13 cellular contexts compared by ENCODE assay signal in the genomic region with DNA sequence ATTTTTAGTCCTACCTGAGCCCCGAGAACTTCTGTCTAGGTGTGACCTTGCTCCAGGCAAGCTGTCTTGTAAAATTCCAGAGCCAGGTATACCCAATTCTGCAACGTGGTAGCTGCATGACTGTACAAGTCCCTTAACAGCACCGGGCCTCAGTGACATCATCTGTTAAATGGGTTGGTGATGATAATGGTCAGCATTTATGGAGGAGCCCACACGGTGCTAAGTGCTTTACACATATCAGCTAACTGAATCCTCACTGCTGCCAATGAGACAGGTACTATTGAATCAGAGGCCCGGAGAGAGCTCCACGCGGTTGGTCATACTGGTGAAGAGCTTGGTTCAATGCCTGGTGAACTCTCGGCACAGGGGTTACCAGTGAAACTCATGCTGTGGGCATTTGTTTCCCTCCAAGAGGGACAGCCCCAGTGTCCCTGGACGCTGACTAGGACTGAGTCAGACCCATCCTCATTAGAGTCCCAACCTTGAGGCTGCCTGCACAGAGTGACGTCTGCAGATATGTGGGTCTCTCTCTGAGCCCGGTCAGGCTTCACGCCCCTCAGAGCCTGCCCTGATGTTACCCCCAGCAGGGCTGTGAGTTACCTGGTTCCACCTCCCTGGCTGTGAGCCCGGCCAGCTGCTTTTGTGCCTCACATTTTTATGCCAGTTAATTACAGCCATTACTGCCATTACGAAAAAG. TPM values are rescaled to one million over a fixed set of nuclear protein-coding genes. Genes with fewer than 3 reads are reported as not detected.
DNase-seq lines count a peak whose midpoint lies in the region; ATAC-seq and TF ChIP-seq lines count a peak whose summit lies in the region.
"Had no signal": no experiment of that assay in that cellular context is flagged by ENCODE, and none has a peak within 500 bp of the region (broad histone marks: within the 10 kb centered on the region; RNA-seq: fewer than 3 reads in every experiment).

No MANE protein-coding gene starts in this region.

- H3K4me1 ChIP-seq in GM23248 (ENCODE audit: insufficient read depth) (peaks cover 34% of the 10 kb centered on the region), PC-9 (replicated peaks; ENCODE audit: insufficient read depth) (peaks cover 36% of the 10 kb centered on the region), aorta (ENCODE audit: control insufficient read depth in 1 of 2, insufficient read depth in 2 of 2, low read length in 2 of 2) (no peaks in the 10 kb centered on the region), A673 (ENCODE audit: insufficient read depth, low read length, poor library complexity, severe bottlenecking) (no peaks in the 10 kb centered on the region)

- peak overlapping the region; percentile 52 for H3K4me2 ChIP-seq in GM23248 (ENCODE audit: unreplicated experiment)
- peak overlapping the region; percentile 77 for H3K4me2 ChIP-seq in PC-9

- H3K9ac ChIP-seq in GM23248 = peak overlapping the region; percentile 58

- H2AFZ ChIP-seq in GM23248 (peak overlapping the region; percentile 36; the same call in 1 of the 2 replicates), PC-9 (peak overlapping the region; percentile 69)

- no peaks in the 10 kb centered on the region for H3K9me2 ChIP-seq in GM23248 (ENCODE audit: insufficient read depth)
- no peaks in the 10 kb centered on the region for H3K9me2 ChIP-seq in PC-9 (ENCODE audit: insufficient read depth)

- POLR2A ChIA-PET in PC-9 (lab: Charles Lee; ENCODE audit: unreplicated experiment) = interaction anchor here (0.6 to 1.1 kb wide), 5 partner anchors 34 to 65 kb away, joined by 3 to 13 read pairs (median 4); no protein-coding TSS in a partner anchor
- POLR2A ChIA-PET in A673 (lab: Charles Lee; ENCODE audit: low non-redundant PET) = no interaction called here

- H4K20me1 ChIP-seq in GM23248 (ENCODE audit: insufficient read depth) = no peaks in the 10 kb centered on the region
- H4K20me1 ChIP-seq in PC-9 (ENCODE audit: insufficient read depth) = no peaks in the 10 kb centered on the region

- DNase-seq in GM23248 = peak; percentile 94
- DNase-seq in PC-9 = peak; percentile 60 to 86
- peak; percentile 27 for DNase-seq in dedifferentiated amniotic fluid mesenchymal stem cell (ENCODE audit: extremely low spot score)
- DNase-seq in skeletal muscle cell (ENCODE audit: low read depth) = peak; percentile 43
- no peak for DNase-seq in aorta
- DNase-seq in SHP77 (lab: John Stamatoyannopoulos, UW) = no peak
- no peak for DNase-seq in activated naive CD8-positive, alpha-beta T cell treated with anti-CD3 and anti-CD28 coated beads for 36 hours
- no peak for DNase-seq in A673 (ENCODE audit: low spot score)
- DNase-seq: activated effector memory CD4-positive, alpha-beta T cell treated with Interleukin-2 at 50 U/mL for 16 hours; effector memory CD4-positive, alpha-beta T cell; immature natural killer cell; NCI-H526 treated with DMSO at 0.1 percent for 48 hours; ovary had no signal

- no peak for ATAC-seq in aorta (ENCODE audit: low FRiP score)

- TSS peak; percentile 85 for BruUV-seq in PC-9 (replicated peaks; lab: Mats Ljungman, UMichigan)
- BruUV-seq in A673 (replicated peaks; lab: Mats Ljungman, UMichigan) = no TSS peak

- no peak overlapping the region for H3K27ac Mint-ChIP-seq in activated naive CD8-positive, alpha-beta T cell treated with anti-CD3 and anti-CD28 coated beads for 36 hours
- H3K27ac Mint-ChIP-seq: immature natural killer cell had no signal

- H3K36me3 Mint-ChIP-seq in activated naive CD8-positive, alpha-beta T cell treated with anti-CD3 and anti-CD28 coated beads for 36 hours = no peaks in the 10 kb centered on the region
- H3K36me3 Mint-ChIP-seq: immature natural killer cell had no signal

- H3K27me3 ChIP-seq in GM23248 (replicated peaks; ENCODE audit: insufficient read depth) (no peaks in the 10 kb centered on the region), PC-9 (ENCODE audit: insufficient read depth, low read depth) (no peaks in the 10 kb centered on the region), aorta (ENCODE audit: control insufficient read depth in 1 of 2, insufficient read depth in 2 of 2, low read length in 1 of 2) (no peaks in the 10 kb centered on the region), A673 (replicated peaks; ENCODE audit: insufficient read depth, low read depth, low read length, poor library complexity) (no peaks in the 10 kb centered on the region)
- H3K27me3 ChIP-seq: ovary had no signal

- CTCF ChIA-PET in PC-9 (lab: Charles Lee) = no interaction called here
- CTCF ChIA-PET in A673 (lab: Charles Lee) = no interaction called here

- 10 to 11% methylated on average over 14 of the region's 14 CpGs for WGBS in GM23248 (ENCODE audit: low coverage in 1 of 2, low lambda C conversion rate in 2 of 2, missing lambda C conversion rate in 2 of 2), 2 experiments
- WGBS in aorta, 2 donors = 74 to 76% methylated on average over 14 of the region's 14 CpGs

- H3K4me1 Mint-ChIP-seq in activated naive CD8-positive, alpha-beta T cell treated with anti-CD3 and anti-CD28 coated beads for 36 hours = no peaks in the 10 kb centered on the region

- no peak overlapping the region for H3K4me3 Mint-ChIP-seq in activated naive CD8-positive, alpha-beta T cell treated with anti-CD3 and anti-CD28 coated beads for 36 hours
- H3K4me3 Mint-ChIP-seq: immature natural killer cell had no signal

- H3K36me3 ChIP-seq in GM23248 (ENCODE audit: low read depth) (no peaks in the 10 kb centered on the region), PC-9 (ENCODE audit: low read depth) (no peaks in the 10 kb centered on the region), aorta (ENCODE audit: control insufficient read depth in 1 of 2, insufficient read depth in 2 of 2, low read length in 1 of 2) (no peaks in the 10 kb centered on the region), A673 (ENCODE audit: insufficient read depth, low read length, poor library complexity, severe bottlenecking) (no peaks in the 10 kb centered on the region)
- H3K36me3 ChIP-seq: ovary had no signal

- in situ Hi-C loops in GM23248 (cut with MboI) = no loop called here

- H3K79me2 ChIP-seq in GM23248 (ENCODE audit: insufficient read depth) (no peaks in the 10 kb centered on the region), PC-9 (ENCODE audit: low read depth) (no peaks in the 10 kb centered on the region)

- intact Hi-C loops in PC-9 (cut with micrococcal nuclease; ENCODE audit: unreplicated experiment) = loop anchor here (1.0 kb wide), 3 partner anchors 22 to 61 kb away; no protein-coding TSS in a partner anchor
- intact Hi-C loops in aorta (cut with DNase I) = no loop called here
- intact Hi-C loops in A673 (cut with micrococcal nuclease; ENCODE audit: unreplicated experiment) = no loop called here

- H3K27me3 Mint-ChIP-seq in activated naive CD8-positive, alpha-beta T cell treated with anti-CD3 and anti-CD28 coated beads for 36 hours = peaks cover under 1% of the 10 kb centered on the region

- H3K9me3 Mint-ChIP-seq in activated naive CD8-positive, alpha-beta T cell treated with anti-CD3 and anti-CD28 coated beads for 36 hours = no peaks in the 10 kb centered on the region
- H3K9me3 Mint-ChIP-seq: immature natural killer cell had no signal

- H3K27ac ChIP-seq in GM23248 = peak overlapping the region; percentile 90
- H3K27ac ChIP-seq in PC-9 = peak overlapping the region; percentile 95
- H3K27ac ChIP-seq in aorta (ENCODE audit: low read depth in 1 of 2, low read length in 2 of 2) = no peak overlapping the region
- H3K27ac ChIP-seq in A673 (ENCODE audit: low read depth, low read length, poor library complexity, severe bottlenecking) = no peak overlapping the region
- H3K27ac ChIP-seq: ovary had no signal

- no peaks in the 10 kb centered on the region for H3K9me3 ChIP-seq in GM23248 (ENCODE audit: low read depth)
- H3K9me3 ChIP-seq in PC-9 (ENCODE audit: insufficient read depth, low read depth) = no peaks in the 10 kb centered on the region
- H3K9me3 ChIP-seq in aorta (ENCODE audit: control insufficient read depth, low read length) = peaks cover 1% of the 10 kb centered on the region
- no peaks in the 10 kb centered on the region for H3K9me3 ChIP-seq in A673 (ENCODE audit: low read depth, low read length, poor library complexity, severe bottlenecking)
- H3K9me3 ChIP-seq: ovary had no signal

- peaks cover 31% of the 10 kb centered on the region for H3F3A ChIP-seq in GM23248 (ENCODE audit: insufficient read depth)
- H3F3A ChIP-seq in PC-9 (ENCODE audit: insufficient read depth, low read depth) = peaks cover 26% of the 10 kb centered on the region

- no peak for TF ChIP-seq CTCF in PC-9 (conservative IDR thresholded peaks at IDR 0.05)
- TF ChIP-seq CTCF in A673 (conservative IDR thresholded peaks at IDR 0.05; ENCODE audit: low read depth, low read length) = no peak

- H3K4me3 ChIP-seq in GM23248 = peak overlapping the region; percentile 52
- peak overlapping the region; percentile 30; the same call in 1 of the 2 replicates for H3K4me3 ChIP-seq in PC-9
- no peak overlapping the region for H3K4me3 ChIP-seq in skeletal muscle cell (ENCODE audit: low read depth, low read length)
- no peak overlapping the region for H3K4me3 ChIP-seq in aorta (ENCODE audit: low read length in 2 of 2)
- no peak overlapping the region for H3K4me3 ChIP-seq in A673 (ENCODE audit: low read depth, low read length, poor library complexity, severe bottlenecking)
- H3K4me3 ChIP-seq: ovary had no signal

RNA-seq across cellular contexts. Expression of a gene that starts 37.0 kb away (rescaled TPM):
- under 0.01 TPM in 1 of 2 replicates, not detected in the other for total RNA-seq in GM23248 (2014; rRNA removed; shearing (Covaris generic))
- 0.11 and 0.14 TPM in 2 replicates for polyA plus RNA-seq in GM23248 (2016; fragmentation: Nextera tagmentation; extraction: Ambion mirVana)
- total RNA-seq in PC-9 (2021) = 27.7 and 28.3 TPM in 2 replicates
- not detected for total RNA-seq in aorta
- under 1 TPM; 0.05 to 0.13 TPM for polyA plus RNA-seq in aorta
- total RNA-seq in activated naive CD8-positive, alpha-beta T cell treated with anti-CD3 and anti-CD28 coated beads for 36 hours = not detected
- 0.56 and 0.72 TPM in 2 replicates for total RNA-seq in A673 (2021)
- polyA plus RNA-seq: immature natural killer cell, ovary had no signal

RNA-seq across cellular contexts. Expression of a gene that starts 48.7 kb away (rescaled TPM):
- 0.13 and 0.22 TPM in 2 replicates for total RNA-seq in GM23248 (2014; rRNA removed; shearing (Covaris generic))
- polyA plus RNA-seq in GM23248 (2016; fragmentation: Nextera tagmentation; extraction: Ambion mirVana) (0.08 and 0.11 TPM in 2 replicates), aorta (1 to 10 TPM in 1 of 2 donors, under 1 TPM in 1; 0.87 to 2.9 TPM)
- total RNA-seq in PC-9 (2021) (14.0 and 16.7 TPM in 2 replicates), aorta (1 to 10 TPM; 1.8 to 2.2 TPM), A673 (2021) (26.4 and 27.7 TPM in 2 replicates)
- under 1 TPM in 1 of 2 experiments, not detected in 1; 0.06 TPM for total RNA-seq in activated naive CD8-positive, alpha-beta T cell treated with anti-CD3 and anti-CD28 coated beads for 36 hours

Comparison
In these comparisons a context has a peak if more than half of its experiments do, and no peak if none do; other contexts are left out.
1. DNase-seq: peak in GM23248 (single experiment), PC-9 (2 of 2), dedifferentiated amniotic fluid mesenchymal stem cell (single experiment) and skeletal muscle cell (single experiment); none in aorta (0 of 2), SHP77 (0 of 2), activated naive CD8-positive, alpha-beta T cell treated with anti-CD3 and anti-CD28 coated beads for 36 hours (single experiment) and A673 (single experiment).
2. H3K27ac ChIP-seq: peak in GM23248 (single experiment) and PC-9 (single experiment); none in aorta (0 of 2) and A673 (single experiment).
3. H3K4me3 ChIP-seq: peak in GM23248 (single experiment) and PC-9 (single experiment); none in skeletal muscle cell (single experiment), aorta (0 of 2) and A673 (single experiment).
4. RNA of a gene that starts 37.0 kb away (total RNA-seq): 27.7 to 28.3 TPM in PC-9; 0.56 to 0.72 TPM in A673, under 0.01 TPM in GM23248, not detected in aorta and not detected in activated naive CD8-positive, alpha-beta T cell treated with anti-CD3 and anti-CD28 coated beads for 36 hours; every median in the first group is over 10 times any median in the second.